In genomic region chr4:57119054-57119651, GRCh38 we compare ENCODE assay signal across 8 cellular contexts. TPM values are rescaled to one million over a fixed set of nuclear protein-coding genes. Genes with fewer than 3 reads are reported as not detected.
A peak's percentile ranks its signal among the peaks of the same experiment; 100 is the strongest.
DNase-seq lines count a peak whose midpoint lies in the region; ATAC-seq and TF ChIP-seq lines count a peak whose summit lies in the region.

No MANE protein-coding gene starts in this region.

- peak overlapping the region; percentile 96 for H3K27ac Mint-ChIP-seq in MCF 10A (ENCODE audit: low read depth, unreplicated experiment)
- H3K27ac Mint-ChIP-seq in effector memory CD8-positive, alpha-beta T cell = no peak overlapping the region

- H2BK120ac ChIP-seq in IMR-90 (ENCODE audit: low read depth, low read length) = peak overlapping the region; percentile 97

- peak overlapping the region; percentile 46 for H3K18ac ChIP-seq in IMR-90 (ENCODE audit: low read depth, low read length)

- H3K9ac ChIP-seq in IMR-90 (ENCODE audit: low read depth, low read length) (peak overlapping the region; percentile 33), subcutaneous abdominal adipose tissue (ENCODE audit: low read length in 5 of 5) (peak overlapping the region in 4 of 5 donors; percentile 29 to 70 (median 36))

- peak; percentile 96 for DNase-seq in IMR-90
- peak; percentile 95 for DNase-seq in MCF 10A (ENCODE audit: unreplicated experiment)
- DNase-seq in effector memory CD8-positive, alpha-beta T cell = no peak
- DNase-seq in ACHN = no peak
- no peak for DNase-seq in T-helper 2 cell

- peaks cover 16% of the 10 kb centered on the region for H3K9me1 ChIP-seq in IMR-90 (ENCODE audit: insufficient read depth, low read length)

- no peak overlapping the region for H2AK9ac ChIP-seq in IMR-90 (replicated peaks; ENCODE audit: low read depth, low read length, poor library complexity)

- H3K9me3 ChIP-seq in IMR-90 (ENCODE audit: control insufficient read depth, insufficient read depth, low read length) (peaks cover 3% of the 10 kb centered on the region; the same call in 1 of the 2 replicates), subcutaneous abdominal adipose tissue (ENCODE audit: control insufficient read depth in 5 of 5, low read length in 5 of 5) (peaks cover 0 to 8% (median 7%) of the 10 kb centered on the region in 5 donors)

- peak overlapping the region; percentile 71; the same call in 2 of the 3 replicates for H2BK15ac ChIP-seq in IMR-90 (ENCODE audit: low read depth, low read length)

- peaks cover 27% of the 10 kb centered on the region for H3K4me1 Mint-ChIP-seq in MCF 10A (ENCODE audit: insufficient read depth, unreplicated experiment)
- H3K4me1 Mint-ChIP-seq in effector memory CD8-positive, alpha-beta T cell (ENCODE audit: low read depth in 2 of 2) = no peaks in the 10 kb centered on the region

- no peaks in the 10 kb centered on the region for H3K27me3 Mint-ChIP-seq in MCF 10A (ENCODE audit: insufficient read depth, unreplicated experiment)
- H3K27me3 Mint-ChIP-seq in effector memory CD8-positive, alpha-beta T cell = peaks cover 58 to 78% of the 10 kb centered on the region in 2 donors

- TF ChIP-seq CTCF in IMR-90 (conservative IDR thresholded peaks at IDR 0.05; ENCODE audit: low read depth, low read length) = no peak
- TF ChIP-seq CTCF in MCF 10A (IDR thresholded peaks at IDR 0.05; ENCODE audit: unreplicated experiment) = no peak

- in situ Hi-C loops in IMR-90 (cut with MboI; ENCODE audit: low sequenced_read_pairs) = no loop called here
- in situ Hi-C loops in ACHN (cut with HindIII; ENCODE audit: low pct_ligation_motif_present, low pct_unique_long_range_greater_than_20kb, low sequenced_read_pairs) = no loop called here

- TF ChIP-seq RAD21 in IMR-90 (IDR thresholded peaks at IDR 0.05; ENCODE audit: low read length) = no peak; the same call in 1 of the 2 replicates

- peak overlapping the region; percentile 51 to 91 for H4K8ac ChIP-seq in IMR-90 (ENCODE audit: low read depth in 2 of 2, low read length in 2 of 2)

- H2AFZ ChIP-seq in IMR-90 (replicated peaks; ENCODE audit: low read length, poor library complexity) = peak overlapping the region; percentile 89

- H3K79me1 ChIP-seq in IMR-90 (ENCODE audit: low read depth in 1 of 2, low read length in 2 of 2) = peaks cover 3 to 5% of the 10 kb centered on the region in 2 experiments; a peak in 1 of 4 replicates

- POLR2A ChIA-PET in IMR-90 (lab: Charles Lee; ENCODE audit: unreplicated experiment) = interaction anchor here (0.8 to 1.2 kb wide), 2 partner anchors 9 to 53 kb away, joined by 3 read pairs; partner anchors contain the start of gene IGFBP7
- POLR2A ChIA-PET in MCF 10A (lab: Yijun Ruan, JAX) = interaction anchor here (0.7 to 1.6 kb wide), 12 partner anchors 11 to 66 kb away, joined by 3 to 10 read pairs (median 4); no protein-coding TSS in a partner anchor

- H3K36me3 Mint-ChIP-seq in MCF 10A (ENCODE audit: insufficient read depth, unreplicated experiment) = no peaks in the 10 kb centered on the region
- no peaks in the 10 kb centered on the region for H3K36me3 Mint-ChIP-seq in effector memory CD8-positive, alpha-beta T cell (ENCODE audit: insufficient read depth)

- H3K4me3 ChIP-seq in IMR-90 (ENCODE audit: insufficient read depth, low read depth, low read length) = peak overlapping the region; percentile 33; the same call in 1 of the 2 replicates
- peak overlapping the region; percentile 33 to 61 (median 40) for H3K4me3 ChIP-seq in subcutaneous abdominal adipose tissue (ENCODE audit: low read depth in 1 of 5, low read length in 5 of 5)

- peak overlapping the region; percentile 94 for H4K91ac ChIP-seq in IMR-90 (ENCODE audit: insufficient read depth, low read depth, low read length)

- H3K14ac ChIP-seq in IMR-90 (replicated peaks; ENCODE audit: low read depth, low read length) = peak overlapping the region; percentile 82

- peak overlapping the region; percentile 69 for H3K4me2 ChIP-seq in IMR-90 (ENCODE audit: low read depth, low read length)

- H3K4me1 ChIP-seq in IMR-90 (ENCODE audit: control insufficient read depth, insufficient read depth, low read length) (peaks cover 11% of the 10 kb centered on the region), subcutaneous abdominal adipose tissue (ENCODE audit: control insufficient read depth in 5 of 5, insufficient read depth in 5 of 5, low read length in 5 of 5) (peaks cover 6 to 18% (median 15%) of the 10 kb centered on the region in 5 donors)

- H2BK5ac ChIP-seq in IMR-90 (ENCODE audit: low read depth, low read length, poor library complexity, severe bottlenecking) = peak overlapping the region; percentile 71

- dilution Hi-C loops in IMR-90 (cut with HindIII; ENCODE audit: low sequenced_read_pairs, unreplicated experiment) = no loop called here

- H3K56ac ChIP-seq in IMR-90 (ENCODE audit: extremely low read depth, insufficient read depth, low read length) = peak overlapping the region; percentile 76

- CTCF ChIA-PET in IMR-90 (lab: Yijun Ruan, JAX) = interaction anchor here (1.0 to 2.7 kb wide), 3 partner anchors 14 to 53 kb away, joined by 3 to 11 read pairs (median 5); no protein-coding TSS in a partner anchor
- CTCF ChIA-PET in MCF 10A (lab: Yijun Ruan, JAX) = interaction anchor here (1.2 to 2.4 kb wide), 2 partner anchors 44 to 80 kb away, joined by 5 to 10 read pairs; no protein-coding TSS in a partner anchor

- no peaks in the 10 kb centered on the region for H4K20me1 ChIP-seq in IMR-90 (ENCODE audit: insufficient read depth, low read length)

- ATAC-seq in IMR-90 (ENCODE audit: low read depth) = peak; percentile 92
- ATAC-seq in HG03571 (IDR thresholded peaks at IDR 0.05; ENCODE audit: unreplicated experiment) = no peak
- no peak for ATAC-seq in effector memory CD8-positive, alpha-beta T cell (replicated peaks)

- intact Hi-C loops in IMR-90 (cut with micrococcal nuclease) = loop anchor here (2.0 kb wide), 1 partner anchor 44 kb away; no protein-coding TSS in a partner anchor
- intact Hi-C loops in MCF 10A (cut with micrococcal nuclease) = loop anchor here (10.0 kb wide), 1 partner anchor 84 kb away; no protein-coding TSS in a partner anchor

- peak overlapping the region; percentile 92 for H3K4ac ChIP-seq in IMR-90 (ENCODE audit: low read depth, low read length)

- H2AK5ac ChIP-seq in IMR-90 (ENCODE audit: low read depth, low read length) = peak overlapping the region; percentile 31; the same call in 1 of the 2 replicates

- no peaks in the 10 kb centered on the region for H3K9me3 Mint-ChIP-seq in MCF 10A (ENCODE audit: unreplicated experiment)
- no peaks in the 10 kb centered on the region for H3K9me3 Mint-ChIP-seq in effector memory CD8-positive, alpha-beta T cell

- H3K4me3 Mint-ChIP-seq in MCF 10A (ENCODE audit: unreplicated experiment) = peak overlapping the region; percentile 65
- H3K4me3 Mint-ChIP-seq in effector memory CD8-positive, alpha-beta T cell = no peak overlapping the region

- H4K5ac ChIP-seq in IMR-90 (ENCODE audit: low read depth, low read length) = peak overlapping the region; percentile 41

- peak; percentile 79 for TF ChIP-seq POLR2A in IMR-90 (IDR thresholded peaks at IDR 0.05; ENCODE audit: low read depth, low read length)

- H3K23ac ChIP-seq in IMR-90 (ENCODE audit: low read depth, low read length) = peak overlapping the region; percentile 92

- 0% methylated on average over 4 of the region's 8 CpGs; no CpG with 5 or more reads in 1 of the 2 experiments for WGBS in IMR-90 (ENCODE audit: extremely low coverage in 2 of 2, insufficient read length in 1 of 2), 2 experiments

- H3K36me3 ChIP-seq in IMR-90 (ENCODE audit: control insufficient read depth, insufficient read depth, low read length) = no peaks in the 10 kb centered on the region
- no peaks in the 10 kb centered on the region for H3K36me3 ChIP-seq in subcutaneous abdominal adipose tissue (ENCODE audit: control insufficient read depth in 5 of 5, insufficient read depth in 5 of 5, low read length in 5 of 5)

- peak overlapping the region; percentile 78 for H3K27ac ChIP-seq in IMR-90 (ENCODE audit: insufficient read depth, low read length)
- peak overlapping the region; percentile 53 for H3K27ac ChIP-seq in layer of hippocampus (ENCODE audit: low read depth, low read length)
- peak overlapping the region; percentile 68 for H3K27ac ChIP-seq in subcutaneous abdominal adipose tissue (ENCODE audit: low read depth, low read length)

- BruUV-seq in IMR-90 (replicated peaks; lab: Mats Ljungman, UMichigan) = no TSS peak
- BruUV-seq in MCF 10A (replicated peaks; lab: Mats Ljungman, UMichigan) = no TSS peak

- no peaks in the 10 kb centered on the region for H3K27me3 ChIP-seq in IMR-90 (ENCODE audit: control insufficient read depth, insufficient read depth, low read length)
- no peaks in the 10 kb centered on the region for H3K27me3 ChIP-seq in layer of hippocampus (ENCODE audit: control insufficient read depth, insufficient read depth, low read length)
- H3K27me3 ChIP-seq in subcutaneous abdominal adipose tissue (ENCODE audit: control insufficient read depth in 5 of 5, insufficient read depth in 4 of 5, low read length in 5 of 5) = no peaks in the 10 kb centered on the region

- H2BK20ac ChIP-seq in IMR-90 (ENCODE audit: low read depth, low read length) = peak overlapping the region; percentile 95

TF ChIP-seq in IMR-90, 13 proteins besides CTCF, POLR2A, EP300 and RAD21:
- TF ChIP-seq MXI1 (IDR thresholded peaks at IDR 0.05; ENCODE audit: borderline replicate concordance, low read depth, low read length) = no peak
- 0 out of 2 replicates have a peak, but pooled peaks have one; percentile 0 for TF ChIP-seq CEBPB (IDR thresholded peaks at IDR 0.05; ENCODE audit: low read depth, low read length)
- peak; percentile 70 for TF ChIP-seq FOS (IDR thresholded peaks at IDR 0.05; ENCODE audit: low read depth, low read length)
- TF ChIP-seq MAZ (IDR thresholded peaks at IDR 0.05; ENCODE audit: borderline replicate concordance, low read depth, low read length) = peak; percentile 8; the same call in 1 of the 2 replicates
- no peak for TF ChIP-seq BHLHE40 (IDR thresholded peaks at IDR 0.05; ENCODE audit: low read depth, low read length)
- TF ChIP-seq USF2 (IDR thresholded peaks at IDR 0.05; ENCODE audit: low read depth, low read length) = no peak

RNA-seq across cellular contexts. Expression of gene IGFBP7, which starts 9.0 kb away (rescaled TPM):
- total RNA-seq in IMR-90 (2012; rRNA removed) = 33.2 and 34.2 TPM in 2 replicates
- 267 and 338 TPM in 2 replicates for polyA plus RNA-seq in IMR-90 (2012; rRNA removed)
- 354 and 595 TPM in 2 replicates for polyA plus RNA-seq in IMR-90 (2012; cell fraction: cytosol; rRNA removed)
- 197 and 320 TPM in 2 replicates for polyA plus RNA-seq in IMR-90 (2012; cell fraction: nucleus; rRNA removed; ENCODE audit: low replicate concordance)
- 55.2 and 61.9 TPM in 2 replicates for total RNA-seq in MCF 10A (2022)

Comparison
In these comparisons a context has a peak if more than half of its experiments do, and no peak if none do; other contexts are left out.
1. DNase-seq: peak in IMR-90 (single experiment) and MCF 10A (single experiment); none in effector memory CD8-positive, alpha-beta T cell (0 of 3), ACHN (single experiment) and T-helper 2 cell (0 of 5).
2. Peak in every context shown above with its lines, with median percentiles within 50 percentile points of each other: H3K27ac ChIP-seq.